1 cellular context compared by ENCODE assay signal in the genomic region with DNA sequence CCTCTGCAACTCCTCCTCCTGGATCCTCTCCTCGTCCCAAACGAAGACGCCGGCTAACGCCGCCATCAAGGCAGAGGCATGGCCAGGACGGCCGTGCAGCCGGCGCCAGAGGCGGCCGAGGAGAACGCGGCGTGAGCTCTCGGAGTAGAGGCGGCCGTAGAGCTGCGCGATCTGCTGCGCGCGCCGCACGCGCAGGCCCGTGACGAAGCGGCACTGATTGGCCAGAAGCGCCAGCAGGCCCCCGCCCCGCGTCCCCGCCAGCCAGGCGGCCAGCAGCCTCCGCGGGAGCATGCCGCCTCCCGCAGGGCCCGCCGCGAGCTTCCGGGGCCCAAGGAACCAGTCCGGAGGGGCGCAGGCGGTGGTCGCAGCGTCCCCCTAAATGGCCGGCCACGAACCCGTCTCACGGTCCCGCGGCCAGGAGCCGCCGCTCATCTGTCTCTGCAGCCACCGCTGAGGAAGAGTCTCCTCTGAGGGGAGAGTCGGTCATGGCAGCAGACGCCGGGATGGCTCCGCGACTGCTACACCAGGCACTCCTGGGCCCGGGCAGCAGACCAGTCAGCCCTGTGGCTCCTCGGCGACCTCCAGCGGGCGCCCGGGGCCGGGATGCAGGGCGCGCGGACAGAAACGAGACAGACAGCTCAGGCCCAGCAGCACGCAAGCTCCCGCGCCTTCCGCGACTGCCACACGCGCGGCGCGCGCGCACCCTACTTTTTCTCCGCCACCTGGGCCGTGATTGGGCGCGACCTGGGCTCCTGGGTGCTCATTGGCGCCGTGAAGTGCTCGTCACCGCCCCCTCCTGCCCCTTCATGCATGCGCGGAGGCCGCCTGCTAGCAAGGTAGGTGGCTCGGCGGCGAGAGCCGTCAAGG.
TF ChIP-seq lines count a peak whose summit lies in the region.

A gene with protein sequence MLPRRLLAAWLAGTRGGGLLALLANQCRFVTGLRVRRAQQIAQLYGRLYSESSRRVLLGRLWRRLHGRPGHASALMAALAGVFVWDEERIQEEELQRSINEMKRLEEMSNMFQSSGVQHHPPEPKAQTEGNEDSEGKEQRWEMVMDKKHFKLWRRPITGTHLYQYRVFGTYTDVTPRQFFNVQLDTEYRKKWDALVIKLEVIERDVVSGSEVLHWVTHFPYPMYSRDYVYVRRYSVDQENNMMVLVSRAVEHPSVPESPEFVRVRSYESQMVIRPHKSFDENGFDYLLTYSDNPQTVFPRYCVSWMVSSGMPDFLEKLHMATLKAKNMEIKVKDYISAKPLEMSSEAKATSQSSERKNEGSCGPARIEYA (minus strand): TSS at position 684 of the 867 bp plus-strand sequence. CDS start 393 bp downstream, at position 291.

TF ChIP-seq in HepG2, 621 proteins besides CTCF, POLR2A, EP300 and RAD21 (continued from another document and continues in another):
- TF ChIP-seq, protein P1, sequence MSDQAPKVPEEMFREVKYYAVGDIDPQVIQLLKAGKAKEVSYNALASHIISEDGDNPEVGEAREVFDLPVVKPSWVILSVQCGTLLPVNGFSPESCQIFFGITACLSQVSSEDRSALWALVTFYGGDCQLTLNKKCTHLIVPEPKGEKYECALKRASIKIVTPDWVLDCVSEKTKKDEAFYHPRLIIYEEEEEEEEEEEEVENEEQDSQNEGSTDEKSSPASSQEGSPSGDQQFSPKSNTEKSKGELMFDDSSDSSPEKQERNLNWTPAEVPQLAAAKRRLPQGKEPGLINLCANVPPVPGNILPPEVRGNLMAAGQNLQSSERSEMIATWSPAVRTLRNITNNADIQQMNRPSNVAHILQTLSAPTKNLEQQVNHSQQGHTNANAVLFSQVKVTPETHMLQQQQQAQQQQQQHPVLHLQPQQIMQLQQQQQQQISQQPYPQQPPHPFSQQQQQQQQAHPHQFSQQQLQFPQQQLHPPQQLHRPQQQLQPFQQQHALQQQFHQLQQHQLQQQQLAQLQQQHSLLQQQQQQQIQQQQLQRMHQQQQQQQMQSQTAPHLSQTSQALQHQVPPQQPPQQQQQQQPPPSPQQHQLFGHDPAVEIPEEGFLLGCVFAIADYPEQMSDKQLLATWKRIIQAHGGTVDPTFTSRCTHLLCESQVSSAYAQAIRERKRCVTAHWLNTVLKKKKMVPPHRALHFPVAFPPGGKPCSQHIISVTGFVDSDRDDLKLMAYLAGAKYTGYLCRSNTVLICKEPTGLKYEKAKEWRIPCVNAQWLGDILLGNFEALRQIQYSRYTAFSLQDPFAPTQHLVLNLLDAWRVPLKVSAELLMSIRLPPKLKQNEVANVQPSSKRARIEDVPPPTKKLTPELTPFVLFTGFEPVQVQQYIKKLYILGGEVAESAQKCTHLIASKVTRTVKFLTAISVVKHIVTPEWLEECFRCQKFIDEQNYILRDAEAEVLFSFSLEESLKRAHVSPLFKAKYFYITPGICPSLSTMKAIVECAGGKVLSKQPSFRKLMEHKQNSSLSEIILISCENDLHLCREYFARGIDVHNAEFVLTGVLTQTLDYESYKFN (CRISPR knock-in tag; conservative IDR thresholded peaks at IDR 0.05) = peak; percentile 81
- no peak for TF ChIP-seq ZBTB21 (CRISPR knock-in tag; IDR thresholded peaks at IDR 0.05)
- TF ChIP-seq, protein P2, sequence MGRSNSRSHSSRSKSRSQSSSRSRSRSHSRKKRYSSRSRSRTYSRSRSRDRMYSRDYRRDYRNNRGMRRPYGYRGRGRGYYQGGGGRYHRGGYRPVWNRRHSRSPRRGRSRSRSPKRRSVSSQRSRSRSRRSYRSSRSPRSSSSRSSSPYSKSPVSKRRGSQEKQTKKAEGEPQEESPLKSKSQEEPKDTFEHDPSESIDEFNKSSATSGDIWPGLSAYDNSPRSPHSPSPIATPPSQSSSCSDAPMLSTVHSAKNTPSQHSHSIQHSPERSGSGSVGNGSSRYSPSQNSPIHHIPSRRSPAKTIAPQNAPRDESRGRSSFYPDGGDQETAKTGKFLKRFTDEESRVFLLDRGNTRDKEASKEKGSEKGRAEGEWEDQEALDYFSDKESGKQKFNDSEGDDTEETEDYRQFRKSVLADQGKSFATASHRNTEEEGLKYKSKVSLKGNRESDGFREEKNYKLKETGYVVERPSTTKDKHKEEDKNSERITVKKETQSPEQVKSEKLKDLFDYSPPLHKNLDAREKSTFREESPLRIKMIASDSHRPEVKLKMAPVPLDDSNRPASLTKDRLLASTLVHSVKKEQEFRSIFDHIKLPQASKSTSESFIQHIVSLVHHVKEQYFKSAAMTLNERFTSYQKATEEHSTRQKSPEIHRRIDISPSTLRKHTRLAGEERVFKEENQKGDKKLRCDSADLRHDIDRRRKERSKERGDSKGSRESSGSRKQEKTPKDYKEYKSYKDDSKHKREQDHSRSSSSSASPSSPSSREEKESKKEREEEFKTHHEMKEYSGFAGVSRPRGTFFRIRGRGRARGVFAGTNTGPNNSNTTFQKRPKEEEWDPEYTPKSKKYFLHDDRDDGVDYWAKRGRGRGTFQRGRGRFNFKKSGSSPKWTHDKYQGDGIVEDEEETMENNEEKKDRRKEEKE (IDR thresholded peaks at IDR 0.05) = no peak
- TF ChIP-seq ATAD3A (CRISPR knock-in tag; IDR thresholded peaks at IDR 0.05) = peak; percentile 77; the same call in 1 of the 2 replicates
- TF ChIP-seq CAMTA2 (CRISPR knock-in tag; IDR thresholded peaks at IDR 0.05; ENCODE audit: borderline replicate concordance) = peak; percentile 89
- peak; percentile 86 for TF ChIP-seq REPIN1 (CRISPR knock-in tag; IDR thresholded peaks at IDR 0.05; ENCODE audit: borderline replicate concordance, low read depth)
- TF ChIP-seq ZFY (CRISPR knock-in tag; IDR thresholded peaks at IDR 0.05) = peak; percentile 92
- TF ChIP-seq GATA4 (IDR thresholded peaks at IDR 0.05; ENCODE audit: borderline replicate concordance, low read depth) = peak; percentile 86; the same call in 1 of the 2 replicates
- TF ChIP-seq, protein P3, sequence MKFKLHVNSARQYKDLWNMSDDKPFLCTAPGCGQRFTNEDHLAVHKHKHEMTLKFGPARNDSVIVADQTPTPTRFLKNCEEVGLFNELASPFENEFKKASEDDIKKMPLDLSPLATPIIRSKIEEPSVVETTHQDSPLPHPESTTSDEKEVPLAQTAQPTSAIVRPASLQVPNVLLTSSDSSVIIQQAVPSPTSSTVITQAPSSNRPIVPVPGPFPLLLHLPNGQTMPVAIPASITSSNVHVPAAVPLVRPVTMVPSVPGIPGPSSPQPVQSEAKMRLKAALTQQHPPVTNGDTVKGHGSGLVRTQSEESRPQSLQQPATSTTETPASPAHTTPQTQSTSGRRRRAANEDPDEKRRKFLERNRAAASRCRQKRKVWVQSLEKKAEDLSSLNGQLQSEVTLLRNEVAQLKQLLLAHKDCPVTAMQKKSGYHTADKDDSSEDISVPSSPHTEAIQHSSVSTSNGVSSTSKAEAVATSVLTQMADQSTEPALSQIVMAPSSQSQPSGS (CRISPR knock-in tag; IDR thresholded peaks at IDR 0.05) = peak; percentile 33
- TF ChIP-seq MXI1 (IDR thresholded peaks at IDR 0.05; ENCODE audit: borderline replicate concordance, low read depth, low read length) = peak; percentile 83; the same call in 2 of the 3 replicates
- TF ChIP-seq, protein P4, sequence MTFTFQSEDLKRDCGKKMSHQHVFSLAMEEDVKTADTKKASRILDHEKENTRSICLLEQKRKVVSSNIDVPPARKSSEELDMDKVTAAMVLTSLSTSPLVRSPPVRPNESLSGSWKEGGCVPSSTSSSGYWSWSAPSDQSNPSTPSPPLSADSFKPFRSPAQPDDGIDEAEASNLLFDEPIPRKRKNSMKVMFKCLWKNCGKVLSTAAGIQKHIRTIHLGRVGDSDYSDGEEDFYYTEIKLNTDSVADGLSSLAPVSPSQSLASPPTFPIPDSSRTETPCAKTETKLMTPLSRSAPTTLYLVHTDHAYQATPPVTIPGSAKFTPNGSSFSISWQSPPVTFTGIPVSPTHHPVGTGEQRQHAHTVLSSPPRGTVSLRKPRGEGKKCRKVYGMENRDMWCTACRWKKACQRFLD (CRISPR knock-in tag; IDR thresholded peaks at IDR 0.05; ENCODE audit: borderline replicate concordance) = peak; percentile 89; the same call in 1 of the 2 replicates
- TF ChIP-seq ZNF296 (CRISPR knock-in tag; conservative IDR thresholded peaks at IDR 0.05) = peak; percentile 79; the same call in 1 of the 2 replicates
- TF ChIP-seq MBD4 (IDR thresholded peaks at IDR 0.05; ENCODE audit: borderline replicate concordance, low read length) = no peak
- peak; percentile 76 for TF ChIP-seq ARNTL (CRISPR knock-in tag; IDR thresholded peaks at IDR 0.05)
- 0 out of 2 replicates have a peak, but pooled peaks have one; percentile 48 for TF ChIP-seq KLF12 (CRISPR knock-in tag; IDR thresholded peaks at IDR 0.05; ENCODE audit: borderline replicate concordance)
- peak; percentile 82 for TF ChIP-seq PHF20 (CRISPR knock-in tag; IDR thresholded peaks at IDR 0.05)
- TF ChIP-seq PPARG (CRISPR knock-in tag; conservative IDR thresholded peaks at IDR 0.05) = peak; percentile 8; the same call in 1 of the 2 replicates
- 0 out of 2 replicates have a peak, but pooled peaks have one; percentile 80 for TF ChIP-seq ZNF674 (CRISPR knock-in tag; IDR thresholded peaks at IDR 0.05; ENCODE audit: low read depth)
- TF ChIP-seq NFKBIZ (CRISPR knock-in tag; IDR thresholded peaks at IDR 0.05) = no peak
- 0 out of 2 replicates have a peak, but pooled peaks have one; percentile 59 for TF ChIP-seq ELF3 (CRISPR knock-in tag; IDR thresholded peaks at IDR 0.05)
- peak; percentile 90 for TF ChIP-seq KAT8 (CRISPR knock-in tag; IDR thresholded peaks at IDR 0.05)
- TF ChIP-seq, protein P5, sequence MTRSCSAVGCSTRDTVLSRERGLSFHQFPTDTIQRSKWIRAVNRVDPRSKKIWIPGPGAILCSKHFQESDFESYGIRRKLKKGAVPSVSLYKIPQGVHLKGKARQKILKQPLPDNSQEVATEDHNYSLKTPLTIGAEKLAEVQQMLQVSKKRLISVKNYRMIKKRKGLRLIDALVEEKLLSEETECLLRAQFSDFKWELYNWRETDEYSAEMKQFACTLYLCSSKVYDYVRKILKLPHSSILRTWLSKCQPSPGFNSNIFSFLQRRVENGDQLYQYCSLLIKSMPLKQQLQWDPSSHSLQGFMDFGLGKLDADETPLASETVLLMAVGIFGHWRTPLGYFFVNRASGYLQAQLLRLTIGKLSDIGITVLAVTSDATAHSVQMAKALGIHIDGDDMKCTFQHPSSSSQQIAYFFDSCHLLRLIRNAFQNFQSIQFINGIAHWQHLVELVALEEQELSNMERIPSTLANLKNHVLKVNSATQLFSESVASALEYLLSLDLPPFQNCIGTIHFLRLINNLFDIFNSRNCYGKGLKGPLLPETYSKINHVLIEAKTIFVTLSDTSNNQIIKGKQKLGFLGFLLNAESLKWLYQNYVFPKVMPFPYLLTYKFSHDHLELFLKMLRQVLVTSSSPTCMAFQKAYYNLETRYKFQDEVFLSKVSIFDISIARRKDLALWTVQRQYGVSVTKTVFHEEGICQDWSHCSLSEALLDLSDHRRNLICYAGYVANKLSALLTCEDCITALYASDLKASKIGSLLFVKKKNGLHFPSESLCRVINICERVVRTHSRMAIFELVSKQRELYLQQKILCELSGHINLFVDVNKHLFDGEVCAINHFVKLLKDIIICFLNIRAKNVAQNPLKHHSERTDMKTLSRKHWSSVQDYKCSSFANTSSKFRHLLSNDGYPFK (CRISPR knock-in tag; IDR thresholded peaks at IDR 0.05; ENCODE audit: borderline replicate concordance) = peak; percentile 69
- TF ChIP-seq RBM22 (optimal IDR thresholded peaks at IDR 0.05; ENCODE audit: low read length) = no peak
- TF ChIP-seq ZMYM2 (CRISPR knock-in tag; IDR thresholded peaks at IDR 0.05) = no peak
- TF ChIP-seq ZNF652 (CRISPR knock-in tag; IDR thresholded peaks at IDR 0.05; ENCODE audit: borderline replicate concordance, low read depth) = no peak
- TF ChIP-seq, protein P6, sequence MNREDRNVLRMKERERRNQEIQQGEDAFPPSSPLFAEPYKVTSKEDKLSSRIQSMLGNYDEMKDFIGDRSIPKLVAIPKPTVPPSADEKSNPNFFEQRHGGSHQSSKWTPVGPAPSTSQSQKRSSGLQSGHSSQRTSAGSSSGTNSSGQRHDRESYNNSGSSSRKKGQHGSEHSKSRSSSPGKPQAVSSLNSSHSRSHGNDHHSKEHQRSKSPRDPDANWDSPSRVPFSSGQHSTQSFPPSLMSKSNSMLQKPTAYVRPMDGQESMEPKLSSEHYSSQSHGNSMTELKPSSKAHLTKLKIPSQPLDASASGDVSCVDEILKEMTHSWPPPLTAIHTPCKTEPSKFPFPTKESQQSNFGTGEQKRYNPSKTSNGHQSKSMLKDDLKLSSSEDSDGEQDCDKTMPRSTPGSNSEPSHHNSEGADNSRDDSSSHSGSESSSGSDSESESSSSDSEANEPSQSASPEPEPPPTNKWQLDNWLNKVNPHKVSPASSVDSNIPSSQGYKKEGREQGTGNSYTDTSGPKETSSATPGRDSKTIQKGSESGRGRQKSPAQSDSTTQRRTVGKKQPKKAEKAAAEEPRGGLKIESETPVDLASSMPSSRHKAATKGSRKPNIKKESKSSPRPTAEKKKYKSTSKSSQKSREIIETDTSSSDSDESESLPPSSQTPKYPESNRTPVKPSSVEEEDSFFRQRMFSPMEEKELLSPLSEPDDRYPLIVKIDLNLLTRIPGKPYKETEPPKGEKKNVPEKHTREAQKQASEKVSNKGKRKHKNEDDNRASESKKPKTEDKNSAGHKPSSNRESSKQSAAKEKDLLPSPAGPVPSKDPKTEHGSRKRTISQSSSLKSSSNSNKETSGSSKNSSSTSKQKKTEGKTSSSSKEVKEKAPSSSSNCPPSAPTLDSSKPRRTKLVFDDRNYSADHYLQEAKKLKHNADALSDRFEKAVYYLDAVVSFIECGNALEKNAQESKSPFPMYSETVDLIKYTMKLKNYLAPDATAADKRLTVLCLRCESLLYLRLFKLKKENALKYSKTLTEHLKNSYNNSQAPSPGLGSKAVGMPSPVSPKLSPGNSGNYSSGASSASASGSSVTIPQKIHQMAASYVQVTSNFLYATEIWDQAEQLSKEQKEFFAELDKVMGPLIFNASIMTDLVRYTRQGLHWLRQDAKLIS (CRISPR knock-in tag; IDR thresholded peaks at IDR 0.05) = no peak
- TF ChIP-seq SNAPC2 (CRISPR knock-in tag; IDR thresholded peaks at IDR 0.05) = peak; percentile 80
- peak; percentile 90 for TF ChIP-seq XRCC5 (optimal IDR thresholded peaks at IDR 0.05; ENCODE audit: low read length)
- no peak for TF ChIP-seq THYN1 (CRISPR knock-in tag; IDR thresholded peaks at IDR 0.05; ENCODE audit: borderline replicate concordance, low read depth)
- TF ChIP-seq SRF (IDR thresholded peaks at IDR 0.05; ENCODE audit: low read depth, low read length) = no peak
- peak; percentile 92 for TF ChIP-seq ZIK1 (CRISPR knock-in tag; IDR thresholded peaks at IDR 0.05; ENCODE audit: borderline replicate concordance, low read depth)
- TF ChIP-seq NFE2L1 (CRISPR knock-in tag; IDR thresholded peaks at IDR 0.05; ENCODE audit: borderline replicate concordance) = peak; percentile 87; the same call in 1 of the 2 replicates
- TF ChIP-seq NBN (conservative IDR thresholded peaks at IDR 0.05) = no peak
- TF ChIP-seq HDAC2 (CRISPR knock-in tag; IDR thresholded peaks at IDR 0.05) = peak; percentile 78
